In genomic region chr5:143359869-143360268, GRCh38 we compare ENCODE assay signal across 24 cellular contexts.
DNase-seq lines count a peak whose midpoint lies in the region; ATAC-seq and TF ChIP-seq lines count a peak whose summit lies in the region.
"Had no signal": no experiment of that assay in that cellular context is flagged by ENCODE, and none has a peak within 500 bp of the region (broad histone marks: within the 10 kb centered on the region; RNA-seq: fewer than 3 reads in every experiment).

No MANE protein-coding gene starts in this region.

- peaks cover 100% of the 10 kb centered on the region for H3K79me2 ChIP-seq in DND-41 (ENCODE audit: insufficient read depth, low read length)

- ATAC-seq in DND-41 (ENCODE audit: insufficient read depth, low read depth) (peak; percentile 55; the same call in 1 of the 3 replicates), GM18870 (IDR thresholded peaks at IDR 0.05; ENCODE audit: unreplicated experiment) (peak; percentile 44), HG03060 (IDR thresholded peaks at IDR 0.05; ENCODE audit: low read depth, unreplicated experiment) (peak; percentile 39)
- ATAC-seq: HCT116, left colon had no signal

- H3K9ac ChIP-seq in DND-41 (ENCODE audit: low read depth, low read length) = no peak overlapping the region

- peaks cover 13% of the 10 kb centered on the region for H3K36me3 ChIP-seq in DND-41 (ENCODE audit: insufficient read depth, low read length)

- peaks cover 71% of the 10 kb centered on the region for H3K4me1 ChIP-seq in DND-41 (ENCODE audit: insufficient read depth, low read length)

- DNase-seq in DND-41 (no peak), RPMI8226 (peak; percentile 14), DMS79 (lab: John Stamatoyannopoulos, UW) (no peak), anterior cingulate cortex (lab: John Stamatoyannopoulos, UW) (no peak), KG1 (lab: John Stamatoyannopoulos, UW) (no peak)
- DNase-seq in activated CD8-positive, alpha-beta memory T cell treated with anti-CD3 and anti-CD28 coated beads, Interleukin-2, amount 50 U/mL, for 48 hours = no peak
- DNase-seq: activated CD4-positive, alpha-beta T cell treated with anti-CD3 and anti-CD28 coated beads for 1 hour; activated CD8-positive, alpha-beta memory T cell treated with anti-CD3 and anti-CD28 coated beads for 24 hours; activated naive CD4-positive, alpha-beta T cell treated with anti-CD3 and anti-CD28 coated beads, Interleukin-2, amount 10 ng/mL, durations not matched to agents 7 days and 5 days; activated T-cell treated with anti-CD3 and anti-CD28 coated beads, Interleukin-2, amount 50 U/mL, for 48 hours; DMS 273 treated with DMSO at 0.1 percent for 48 hours; GF-D8; head of caudate nucleus; left colon; mesenchymal stem cell; NCI-H187 treated with DMSO at 0.1 percent for 48 hours; NCI-H2227 treated with DMSO at 0.1 percent for 48 hours; NCI-H748 treated with DMSO at 0.1 percent for 48 hours; SHP77 treated with DMSO at 0.1 percent for 48 hours; stimulated activated CD4-positive, alpha-beta T cell treated with anti-CD3 and anti-CD28 coated beads, Interleukin-4, amount 100 ng/mL, for 24 hours; stimulated activated naive CD4-positive, alpha-beta T cell treated with Interleukin-2 at 50 U/mL for 16 hours had no signal

- no peak for TF ChIP-seq CTCF in DND-41 (IDR thresholded peaks at IDR 0.05; ENCODE audit: borderline replicate concordance, extremely low read depth, low read length, poor library complexity, severe bottlenecking)

- H3K4me2 ChIP-seq in DND-41 (ENCODE audit: insufficient read depth, low read length) = no peak overlapping the region

- no peaks in the 10 kb centered on the region for H3K9me3 ChIP-seq in DND-41 (ENCODE audit: insufficient read depth, low read length, severe bottlenecking)

- H2AFZ ChIP-seq in DND-41 (ENCODE audit: low read depth, low read length) = no peak overlapping the region

- H3K27ac ChIP-seq in DND-41 (ENCODE audit: low read length) = no peak overlapping the region

- H4K20me1 ChIP-seq in DND-41 (ENCODE audit: insufficient read depth, low read length) = peaks cover 78% of the 10 kb centered on the region

- no peaks in the 10 kb centered on the region for H3K27me3 ChIP-seq in DND-41 (ENCODE audit: insufficient read depth, low read length, poor library complexity)

- H3K4me3 ChIP-seq in DND-41 (ENCODE audit: low read depth in 1 of 2, low read length in 2 of 2) = no peak overlapping the region
